11 cellular contexts compared by ENCODE assay signal in the genomic region with DNA sequence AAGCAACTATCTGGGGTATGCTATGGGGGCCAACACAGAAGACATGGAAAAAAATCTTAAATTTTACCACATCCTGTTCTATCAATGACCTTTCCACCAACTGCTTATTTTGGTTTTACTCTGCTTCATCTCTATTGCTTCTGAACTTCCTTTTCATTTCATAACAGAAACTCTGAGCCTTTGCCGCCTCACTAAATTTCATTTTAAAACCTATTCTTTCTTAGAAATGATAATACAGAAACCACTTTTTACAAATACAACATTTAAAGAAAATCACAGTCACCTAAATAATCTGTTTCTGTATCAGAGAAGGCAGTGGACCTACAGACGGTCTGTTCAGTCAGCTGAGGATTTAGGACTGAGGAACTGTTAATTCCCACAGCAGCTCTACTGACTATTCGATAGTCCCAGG.
DNase-seq lines count a peak whose midpoint lies in the region; ATAC-seq, FAIRE-seq and TF ChIP-seq lines count a peak whose summit lies in the region.
"Had no signal": no experiment of that assay in that cellular context is flagged by ENCODE, and none has a peak within 500 bp of the region (broad histone marks: within the 10 kb centered on the region; RNA-seq: fewer than 3 reads in every experiment).

No MANE protein-coding gene starts in this region.

- H3K4me1 Mint-ChIP-seq in activated naive CD8-positive, alpha-beta T cell treated with anti-CD3 and anti-CD28 coated beads, Interleukin-2, amount 10 ng/mL, durations not matched to agents 7 days and 5 days, result peaks cover 29% of the 10 kb centered on the region

- no peak for DNase-seq in activated naive CD8-positive, alpha-beta T cell treated with anti-CD3 and anti-CD28 coated beads, Interleukin-2, amount 10 ng/mL, durations not matched to agents 7 days and 5 days
- DNase-seq in D721Med (ENCODE audit: insufficient read length, low spot score) (no peak), DMS 273 treated with DMSO at 0.1 percent for 48 hours (lab: John Stamatoyannopoulos, UW) (no peak)
- DNase-seq in stimulated activated CD4-positive, alpha-beta T cell treated with anti-CD3 and anti-CD28 coated beads, Interleukin-12 subunit alpha, Interleukin-12 subunit beta, amount 100 ng/mL, for 4 hours, result no peak
- no peak for DNase-seq in stimulated activated CD4-positive, alpha-beta T cell treated with anti-CD3 and anti-CD28 coated beads, Interleukin-2, amount 100 ng/mL, for 24 hours
- DNase-seq: IMR-90, PC-9, stomach had no signal

- peaks cover 8% of the 10 kb centered on the region for H3K36me3 Mint-ChIP-seq in activated naive CD8-positive, alpha-beta T cell treated with anti-CD3 and anti-CD28 coated beads, Interleukin-2, amount 10 ng/mL, durations not matched to agents 7 days and 5 days

- FAIRE-seq in D721Med (lab: Jason Lieb, UNC), result no peak

- peak overlapping the region; percentile 22 for H3K4me3 Mint-ChIP-seq in activated naive CD8-positive, alpha-beta T cell treated with anti-CD3 and anti-CD28 coated beads, Interleukin-2, amount 10 ng/mL, durations not matched to agents 7 days and 5 days

- POLR2A ChIA-PET in activated naive CD8-positive, alpha-beta T cell treated with anti-CD3 and anti-CD28 coated beads, Interleukin-2, amount 10 ng/mL, durations not matched to agents 7 days and 5 days (lab: Charles Lee), result no interaction called here

- TF ChIP-seq CTCF in D721Med (IDR thresholded peaks at IDR 0.05; ENCODE audit: insufficient read depth, missing control alignments), result no peak

- no peaks in the 10 kb centered on the region for H3K9me3 Mint-ChIP-seq in activated naive CD8-positive, alpha-beta T cell treated with anti-CD3 and anti-CD28 coated beads, Interleukin-2, amount 10 ng/mL, durations not matched to agents 7 days and 5 days

- ATAC-seq in GM18511 (IDR thresholded peaks at IDR 0.05; ENCODE audit: unreplicated experiment) (peak; percentile 67), GM21526 (IDR thresholded peaks at IDR 0.05; ENCODE audit: low FRiP score, unreplicated experiment) (peak; percentile 67), HG03342 (IDR thresholded peaks at IDR 0.05; ENCODE audit: unreplicated experiment) (peak; percentile 58)
- ATAC-seq in activated naive CD8-positive, alpha-beta T cell treated with anti-CD3 and anti-CD28 coated beads, Interleukin-2, amount 10 ng/mL, durations not matched to agents 7 days and 5 days (ENCODE audit: low read depth), result peak; percentile 67

- H3K27ac Mint-ChIP-seq in activated naive CD8-positive, alpha-beta T cell treated with anti-CD3 and anti-CD28 coated beads, Interleukin-2, amount 10 ng/mL, durations not matched to agents 7 days and 5 days, result peak overlapping the region; percentile 4

- H3K27me3 Mint-ChIP-seq in activated naive CD8-positive, alpha-beta T cell treated with anti-CD3 and anti-CD28 coated beads, Interleukin-2, amount 10 ng/mL, durations not matched to agents 7 days and 5 days, result no peaks in the 10 kb centered on the region
